In genomic region chr4:70299643-70300042, GRCh38 we compare ENCODE assay signal across 23 cellular contexts. TPM values are rescaled to one million over a fixed set of nuclear protein-coding genes. Genes with fewer than 3 reads are reported as not detected.
A peak's percentile ranks its signal among the peaks of the same experiment; 100 is the strongest.
DNase-seq lines count a peak whose midpoint lies in the region; ATAC-seq, FAIRE-seq and TF ChIP-seq lines count a peak whose summit lies in the region.
"Had no signal": no experiment of that assay in that cellular context is flagged by ENCODE, and none has a peak within 500 bp of the region (broad histone marks: within the 10 kb centered on the region; RNA-seq: fewer than 3 reads in every experiment).

No MANE protein-coding gene starts in this region.

- H3K36me3 ChIP-seq in KMS-11 (ENCODE audit: insufficient read depth) (no peaks in the 10 kb centered on the region), bronchial epithelial cell (ENCODE audit: control insufficient read depth, insufficient read depth, low read length) (no peaks in the 10 kb centered on the region), kidney (ENCODE audit: control insufficient read depth in 1 of 2, insufficient read depth in 2 of 2, low read length in 2 of 2) (no peaks in the 10 kb centered on the region)

- no peak overlapping the region for H3K9ac ChIP-seq in KMS-11
- H3K9ac ChIP-seq in kidney (ENCODE audit: low read length in 2 of 2) = no peak overlapping the region

- no peak for ATAC-seq in A549
- ATAC-seq in HG02763 (IDR thresholded peaks at IDR 0.05; ENCODE audit: unreplicated experiment) = no peak

- no peak for TF ChIP-seq EP300 in A549 (IDR thresholded peaks at IDR 0.05)

- DNase-seq in A549 (ENCODE audit: low read depth in 1 of 2, low spot score in 1 of 2) (no peak), bronchial epithelial cell (ENCODE audit: low read depth) (no peak), NCI-H526 (lab: John Stamatoyannopoulos, UW) (no peak), kidney (no peak)
- DNase-seq: 8988T; C1 segment of cervical spinal cord; Calu3; CD4-positive, alpha-beta memory T cell; COR-L47; DMS53; DMS79 treated with DMSO at 0.1 percent for 48 hours; GF-D8; GOT3; H7; HCEC 1CT had no signal

- H3K79me2 ChIP-seq in KMS-11 (ENCODE audit: insufficient read depth, low read depth) = no peaks in the 10 kb centered on the region

- peak overlapping the region; percentile 29; the same call in 1 of the 2 replicates for H2AFZ ChIP-seq in KMS-11 (ENCODE audit: low read depth)

- no peak for TF ChIP-seq CTCF in A549 (IDR thresholded peaks at IDR 0.05)
- TF ChIP-seq CTCF in KMS-11 (conservative IDR thresholded peaks at IDR 0.05; ENCODE audit: low read depth, low read length) = no peak
- no peak for TF ChIP-seq CTCF in bronchial epithelial cell (IDR thresholded peaks at IDR 0.05; ENCODE audit: insufficient read depth, low read length, severe bottlenecking)
- no peak for TF ChIP-seq CTCF in kidney (IDR thresholded peaks at IDR 0.05; ENCODE audit: borderline replicate concordance, extremely low read depth, insufficient read depth)

- no peak overlapping the region for H3K4me3 ChIP-seq in A549
- no peak overlapping the region for H3K4me3 ChIP-seq in KMS-11 (IDR thresholded peaks at IDR 0.05; ENCODE audit: insufficient read depth, low read depth, low read length)
- H3K4me3 ChIP-seq in bronchial epithelial cell (ENCODE audit: low read depth, low read length) = no peak overlapping the region
- no peak overlapping the region for H3K4me3 ChIP-seq in kidney (ENCODE audit: low read length in 2 of 2)

- H4K20me1 ChIP-seq in KMS-11 (ENCODE audit: insufficient read depth) = no peaks in the 10 kb centered on the region

- WGBS in A549 (ENCODE audit: missing lambda C conversion rate) = 39% methylated on average over 2 of the region's 2 CpGs

- intact Hi-C loops in kidney (cut with DNase I) = no loop called here

- H3K4me1 ChIP-seq in A549 (no peaks in the 10 kb centered on the region), KMS-11 (ENCODE audit: low read depth, poor library complexity, severe bottlenecking) (peaks cover 48% of the 10 kb centered on the region), kidney (ENCODE audit: control insufficient read depth in 1 of 2, insufficient read depth in 1 of 2, low read depth in 1 of 2, low read length in 2 of 2) (no peaks in the 10 kb centered on the region)

- FAIRE-seq in A549 (lab: Jason Lieb, UNC) (no peak), bronchial epithelial cell (lab: Jason Lieb, UNC) (peak; percentile 18), kidney (lab: Jason Lieb, UNC) (no peak)
- FAIRE-seq: GM12891, GM18507 had no signal

- H3K4me2 ChIP-seq in A549 = no peak overlapping the region
- no peak overlapping the region; the same call in 1 of the 2 replicates for H3K4me2 ChIP-seq in KMS-11

- TF ChIP-seq RAD21 in A549 (conservative IDR thresholded peaks at IDR 0.05 in 1 of 2, IDR thresholded peaks at IDR 0.05 in 1 of 2) = no peak

- H3K27me3 ChIP-seq in KMS-11 (ENCODE audit: insufficient read depth, low read depth) (no peaks in the 10 kb centered on the region), bronchial epithelial cell (ENCODE audit: control insufficient read depth, insufficient read depth, low read length) (no peaks in the 10 kb centered on the region)

- no peak for TF ChIP-seq POLR2A in A549 (IDR thresholded peaks at IDR 0.05; ENCODE audit: low read length)

- POLR2A ChIA-PET in A549 (lab: Yijun Ruan, JAX) = no interaction called here

- H3K27ac ChIP-seq in A549 = no peak overlapping the region
- H3K27ac ChIP-seq in KMS-11 = peak overlapping the region; percentile 42; the same call in 1 of the 2 replicates
- no peak overlapping the region for H3K27ac ChIP-seq in kidney (ENCODE audit: low read depth in 2 of 2, low read length in 2 of 2)

- CTCF ChIA-PET in A549 (lab: Yijun Ruan, JAX) = no interaction called here

- H3K9me3 ChIP-seq in A549 = no peaks in the 10 kb centered on the region
- no peaks in the 10 kb centered on the region for H3K9me3 ChIP-seq in kidney (ENCODE audit: control insufficient read depth in 1 of 2, low read length in 2 of 2)

TF ChIP-seq in A549, 52 proteins besides CTCF, POLR2A, EP300 and RAD21:
- TF ChIP-seq HES2 (IDR thresholded peaks at IDR 0.05) = no peak
- peak; percentile 82 for TF ChIP-seq MAFK (IDR thresholded peaks at IDR 0.05; ENCODE audit: partially characterized antibody)

RNA-seq across cellular contexts. Expression of gene CABS1, which starts 35.1 kb away (rescaled TPM):
- polyA plus RNA-seq in A549 (2011; rRNA removed) = not detected in 2 replicates
- polyA plus RNA-seq in A549 (2012; cell fraction: cytosol; rRNA removed) = not detected in 2 replicates
- not detected in 2 replicates for polyA plus RNA-seq in A549 (2012; cell fraction: nucleus; rRNA removed)
- polyA plus RNA-seq in A549 (2017; fragmentation: RNase III; extraction: RNeasy Plus Mini Kit Qiagen cat#74134 plus additional on column Dnase treatment) = not detected in 3 replicates
- polyA minus RNA-seq in A549 (2011; rRNA and poly(A)+ RNA removed) = not detected in 2 replicates
- total RNA-seq in bronchial epithelial cell = not detected in 2 replicates
- not detected for total RNA-seq in kidney
- polyA plus RNA-seq in kidney (ENCODE audit: insufficient read depth, low read depth, low replicate concordance) = not detected
- total RNA-seq: A673; Calu3; CD4-positive, alpha-beta memory T cell; Daoy; G401; H7 had no signal
- polyA plus RNA-seq: BJ; CD4-positive, alpha-beta memory T cell had no signal

RNA-seq across cellular contexts. Expression of gene CSN3, which starts 57.2 kb away (rescaled TPM):
- polyA plus RNA-seq in A549 (2011; rRNA removed) (not detected in 2 replicates), A549 (2017; fragmentation: RNase III; extraction: RNeasy Plus Mini Kit Qiagen cat#74134 plus additional on column Dnase treatment) (not detected in 3 replicates), kidney (ENCODE audit: insufficient read depth, low read depth, low replicate concordance) (not detected)
- polyA plus RNA-seq in A549 (2012; cell fraction: cytosol; rRNA removed) = not detected in 2 replicates
- not detected in 2 replicates for polyA plus RNA-seq in A549 (2012; cell fraction: nucleus; rRNA removed)
- polyA minus RNA-seq in A549 (2011; rRNA and poly(A)+ RNA removed) = not detected in 2 replicates
- total RNA-seq in bronchial epithelial cell (not detected in 2 replicates), kidney (not detected)
- total RNA-seq: A673; CD4-positive, alpha-beta memory T cell; Daoy; G401; H7 had no signal
- polyA plus RNA-seq: BJ; CD4-positive, alpha-beta memory T cell had no signal
